In the genomic region with DNA sequence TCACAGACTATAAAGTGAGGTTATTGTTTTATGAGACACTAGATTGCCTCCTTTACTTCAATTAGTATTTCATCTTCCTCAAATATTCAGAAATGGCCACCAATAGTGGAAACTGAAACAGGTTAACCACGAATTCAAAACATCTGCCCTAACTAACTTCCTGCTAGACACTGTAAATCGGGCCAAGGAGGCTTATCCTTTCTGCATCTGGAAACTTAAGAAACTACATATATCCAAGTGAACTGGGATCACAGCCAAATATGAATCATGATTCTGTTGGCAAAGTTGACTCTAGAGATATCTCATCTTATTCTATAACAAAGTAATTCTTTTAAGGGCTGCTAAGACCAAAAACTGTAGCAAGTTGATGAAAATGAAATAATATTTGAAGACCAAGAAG, we compare ENCODE assay signal across 9 cellular contexts.
DNase-seq lines count a peak whose midpoint lies in the region; ATAC-seq, FAIRE-seq and TF ChIP-seq lines count a peak whose summit lies in the region.
"Had no signal": no experiment of that assay in that cellular context is flagged by ENCODE, and none has a peak within 500 bp of the region (broad histone marks: within the 10 kb centered on the region; RNA-seq: fewer than 3 reads in every experiment).

No MANE protein-coding gene starts in this region.

- H3K4me1 Mint-ChIP-seq in brain, result peaks cover 40% of the 10 kb centered on the region
- H3K4me1 Mint-ChIP-seq in effector memory CD8-positive, alpha-beta T cell (ENCODE audit: low read depth in 2 of 2), result no peaks in the 10 kb centered on the region
- H3K4me1 Mint-ChIP-seq in activated T-helper 17 cell treated with anti-CD3 and anti-CD28 coated beads, Interleukin-2, amount 50 U/mL, for 72 hours, result peaks cover 4% of the 10 kb centered on the region

- no peaks in the 10 kb centered on the region for H3K27me3 Mint-ChIP-seq in brain
- H3K27me3 Mint-ChIP-seq in effector memory CD8-positive, alpha-beta T cell, result no peaks in the 10 kb centered on the region
- H3K27me3 Mint-ChIP-seq in activated T-helper 17 cell treated with anti-CD3 and anti-CD28 coated beads, Interleukin-2, amount 50 U/mL, for 72 hours, result no peaks in the 10 kb centered on the region

- ATAC-seq in GM21381 (IDR thresholded peaks at IDR 0.05; ENCODE audit: unreplicated experiment), result peak; percentile 46
- ATAC-seq in effector memory CD8-positive, alpha-beta T cell (replicated peaks), result no peak
- ATAC-seq in activated T-helper 17 cell treated with anti-CD3 and anti-CD28 coated beads, Interleukin-2, amount 50 U/mL, for 72 hours (replicated peaks), result no peak
- ATAC-seq: stimulated activated naive CD8-positive, alpha-beta T cell treated with anti-CD3 and anti-CD28 coated beads, Interleukin-15, Interleukin-2, amounts not matched to agents 100 U/mL and 50 U/mL, for 24 hours had no signal

- H3K36me3 Mint-ChIP-seq in brain, result peaks cover 24% of the 10 kb centered on the region
- H3K36me3 Mint-ChIP-seq in effector memory CD8-positive, alpha-beta T cell (ENCODE audit: insufficient read depth), result no peaks in the 10 kb centered on the region
- peaks cover 4% of the 10 kb centered on the region for H3K36me3 Mint-ChIP-seq in activated T-helper 17 cell treated with anti-CD3 and anti-CD28 coated beads, Interleukin-2, amount 50 U/mL, for 72 hours (ENCODE audit: low read depth)

- TF ChIP-seq CTCF in brain (conservative IDR thresholded peaks at IDR 0.05), result no peak

- H3K27ac Mint-ChIP-seq in brain, result peak overlapping the region in 3 of 5 experiments; percentile 6 to 72 (median 18)
- H3K27ac Mint-ChIP-seq in effector memory CD8-positive, alpha-beta T cell, result no peak overlapping the region
- no peak overlapping the region for H3K27ac Mint-ChIP-seq in activated T-helper 17 cell treated with anti-CD3 and anti-CD28 coated beads, Interleukin-2, amount 50 U/mL, for 72 hours

- DNase-seq in HPDE6-E6E7 (ENCODE audit: extremely low spot score) (peak; percentile 20), smooth muscle cell of the brain vasculature (ENCODE audit: low read depth, low spot score) (peak; percentile 55), GM19238 (ENCODE audit: insufficient read length, low spot score) (no peak), urothelium cell line (ENCODE audit: low spot score) (no peak)
- no peak for DNase-seq in effector memory CD8-positive, alpha-beta T cell
- DNase-seq: stimulated activated naive CD8-positive, alpha-beta T cell treated with anti-CD3 and anti-CD28 coated beads, Interleukin-15, Interleukin-2, amounts not matched to agents 100 U/mL and 50 U/mL, for 24 hours had no signal

- no peak for FAIRE-seq in urothelium cell line (lab: Jason Lieb, UNC)

- peak overlapping the region in 1 of 5 experiments; percentile 19 for H3K4me3 Mint-ChIP-seq in brain
- no peak overlapping the region for H3K4me3 Mint-ChIP-seq in effector memory CD8-positive, alpha-beta T cell
- no peak overlapping the region for H3K4me3 Mint-ChIP-seq in activated T-helper 17 cell treated with anti-CD3 and anti-CD28 coated beads, Interleukin-2, amount 50 U/mL, for 72 hours

- peaks cover 10 to 27% (median 21%) of the 10 kb centered on the region in 5 experiments for H3K9me3 Mint-ChIP-seq in brain
- peaks cover 9 to 13% of the 10 kb centered on the region in 2 donors for H3K9me3 Mint-ChIP-seq in effector memory CD8-positive, alpha-beta T cell
- H3K9me3 Mint-ChIP-seq in activated T-helper 17 cell treated with anti-CD3 and anti-CD28 coated beads, Interleukin-2, amount 50 U/mL, for 72 hours, result peaks cover 11% of the 10 kb centered on the region

Comparison
In these comparisons a context has a peak if more than half of its experiments do, and no peak if none do; other contexts are left out.
1. DNase-seq: peak in HPDE6-E6E7 (single experiment) and smooth muscle cell of the brain vasculature (single experiment); none in effector memory CD8-positive, alpha-beta T cell (0 of 3), GM19238 (single experiment) and urothelium cell line (single experiment).
2. H3K27ac Mint-ChIP-seq: peak in brain (3 of 5); none in effector memory CD8-positive, alpha-beta T cell (0 of 2) and activated T-helper 17 cell treated with anti-CD3 and anti-CD28 coated beads, Interleukin-2, amount 50 U/mL, for 72 hours (single experiment).